Comparison of ENCODE assay signal across 10 cellular contexts in the genomic region with DNA sequence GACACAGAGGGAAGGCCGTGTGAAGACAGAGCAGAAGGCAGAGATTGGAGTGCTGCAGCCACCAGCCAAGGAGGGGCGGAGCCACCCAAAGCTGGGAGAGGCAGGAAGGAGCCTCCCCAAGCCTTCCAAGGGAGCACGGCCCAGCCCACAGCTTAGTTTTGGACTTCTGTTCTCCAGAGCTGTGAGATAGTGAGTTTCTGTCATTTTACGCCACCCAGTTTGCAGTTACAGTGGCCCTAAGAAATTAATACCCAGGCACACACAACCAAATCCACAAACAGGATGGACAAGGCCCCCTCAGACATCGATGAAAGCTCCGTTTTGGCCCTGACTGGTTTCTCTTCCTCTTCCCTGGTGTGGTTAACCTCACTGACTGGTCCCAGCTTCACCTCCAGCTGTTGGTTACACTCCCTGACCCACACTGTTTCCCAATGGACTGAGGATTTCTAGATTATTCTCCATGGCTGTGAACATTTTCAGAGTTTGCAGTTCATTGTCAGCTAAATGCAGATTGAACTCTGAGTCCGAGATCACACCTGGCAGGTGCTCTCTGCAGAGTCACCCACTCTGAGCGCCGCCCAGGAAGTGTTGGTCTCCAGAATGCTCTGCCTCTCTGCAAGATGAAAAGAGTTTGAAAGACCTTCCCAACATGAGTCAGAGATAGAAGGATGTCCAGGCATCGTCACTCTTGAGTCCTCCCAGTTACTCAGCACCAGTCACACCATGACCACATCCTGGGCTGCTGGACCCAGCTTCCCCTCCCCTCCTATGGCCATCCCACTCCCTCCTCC.
DNase-seq lines count a peak whose midpoint lies in the region; ATAC-seq lines count a peak whose summit lies in the region.
"Had no signal": no experiment of that assay in that cellular context is flagged by ENCODE, and none has a peak within 500 bp of the region (broad histone marks: within the 10 kb centered on the region; RNA-seq: fewer than 3 reads in every experiment).

No MANE protein-coding gene starts in this region.

- in situ Hi-C loops in HAP-1 (cut with MboI; ENCODE audit: low sequenced_read_pairs) = no loop called here

- H3K9me3 Mint-ChIP-seq in stimulated activated naive CD8-positive, alpha-beta T cell treated with anti-CD3 and anti-CD28 coated beads, Interleukin-15, amount 100 ng/mL, for 72 hours = no peaks in the 10 kb centered on the region
- H3K9me3 Mint-ChIP-seq in activated CD8-positive, alpha-beta memory T cell treated with anti-CD3 and anti-CD28 coated beads, Interleukin-2, amount 10 ng/mL, durations not matched to agents 7 days and 5 days (ENCODE audit: low read depth) = no peaks in the 10 kb centered on the region
- H3K9me3 Mint-ChIP-seq: T-cell had no signal

- no peaks in the 10 kb centered on the region for H3K36me3 Mint-ChIP-seq in activated CD8-positive, alpha-beta memory T cell treated with anti-CD3 and anti-CD28 coated beads, Interleukin-2, amount 10 ng/mL, durations not matched to agents 7 days and 5 days
- H3K36me3 Mint-ChIP-seq: T-cell had no signal

- H3K4me3 ChIP-seq in HAP-1 = no peak overlapping the region

- no peaks in the 10 kb centered on the region for H3K9me3 ChIP-seq in HAP-1

- H3K36me3 ChIP-seq in HAP-1 (replicated peaks) = no peaks in the 10 kb centered on the region

- H3K4me1 Mint-ChIP-seq in stimulated activated naive CD8-positive, alpha-beta T cell treated with anti-CD3 and anti-CD28 coated beads, Interleukin-15, amount 100 ng/mL, for 72 hours = peaks cover 12% of the 10 kb centered on the region
- H3K4me1 Mint-ChIP-seq in activated CD8-positive, alpha-beta memory T cell treated with anti-CD3 and anti-CD28 coated beads, Interleukin-2, amount 10 ng/mL, durations not matched to agents 7 days and 5 days = peaks cover 12% of the 10 kb centered on the region

- peaks cover 6% of the 10 kb centered on the region; the same call in 1 of the 2 replicates for H3K27me3 ChIP-seq in HAP-1 (ENCODE audit: low read depth)

- intact Hi-C loops in left ventricle myocardium superior (cut with micrococcal nuclease) = no loop called here

- ATAC-seq in stimulated activated naive CD8-positive, alpha-beta T cell treated with anti-CD3 and anti-CD28 coated beads, Interleukin-15, amount 100 ng/mL, for 72 hours = peak; percentile 33
- ATAC-seq in stimulated activated naive CD8-positive, alpha-beta T cell treated with anti-CD3 and anti-CD28 coated beads, Interleukin-15, Interleukin-2, amounts not matched to agents 100 U/mL and 50 U/mL, for 24 hours = no peak
- ATAC-seq in activated CD8-positive, alpha-beta memory T cell treated with anti-CD3 and anti-CD28 coated beads, Interleukin-2, amount 10 ng/mL, durations not matched to agents 7 days and 5 days = no peak
- ATAC-seq in left ventricle myocardium superior (peak; percentile 88), HG02763 (IDR thresholded peaks at IDR 0.05; ENCODE audit: unreplicated experiment) (no peak)

- no peaks in the 10 kb centered on the region for H3K4me1 ChIP-seq in HAP-1

- H3K27ac Mint-ChIP-seq in stimulated activated naive CD8-positive, alpha-beta T cell treated with anti-CD3 and anti-CD28 coated beads, Interleukin-15, amount 100 ng/mL, for 72 hours = peak overlapping the region; percentile 22 to 87
- no peak overlapping the region for H3K27ac Mint-ChIP-seq in activated CD8-positive, alpha-beta memory T cell treated with anti-CD3 and anti-CD28 coated beads, Interleukin-2, amount 10 ng/mL, durations not matched to agents 7 days and 5 days

- H3K27me3 Mint-ChIP-seq in stimulated activated naive CD8-positive, alpha-beta T cell treated with anti-CD3 and anti-CD28 coated beads, Interleukin-15, amount 100 ng/mL, for 72 hours = peaks cover 29% of the 10 kb centered on the region
- H3K27me3 Mint-ChIP-seq in activated CD8-positive, alpha-beta memory T cell treated with anti-CD3 and anti-CD28 coated beads, Interleukin-2, amount 10 ng/mL, durations not matched to agents 7 days and 5 days = peaks cover 10% of the 10 kb centered on the region

- H3K4me3 Mint-ChIP-seq in stimulated activated naive CD8-positive, alpha-beta T cell treated with anti-CD3 and anti-CD28 coated beads, Interleukin-15, amount 100 ng/mL, for 72 hours = no peak overlapping the region
- H3K4me3 Mint-ChIP-seq in activated CD8-positive, alpha-beta memory T cell treated with anti-CD3 and anti-CD28 coated beads, Interleukin-2, amount 10 ng/mL, durations not matched to agents 7 days and 5 days = no peak overlapping the region
- H3K4me3 Mint-ChIP-seq: T-cell had no signal

- DNase-seq in stimulated activated naive CD8-positive, alpha-beta T cell treated with anti-CD3 and anti-CD28 coated beads, Interleukin-15, amount 100 ng/mL, for 72 hours = no peak
- DNase-seq in stimulated activated naive CD8-positive, alpha-beta T cell treated with anti-CD3 and anti-CD28 coated beads, Interleukin-15, Interleukin-2, amounts not matched to agents 100 U/mL and 50 U/mL, for 24 hours = no peak
- peak; percentile 33 for DNase-seq in activated CD8-positive, alpha-beta memory T cell treated with anti-CD3 and anti-CD28 coated beads, Interleukin-2, amount 10 ng/mL, durations not matched to agents 7 days and 5 days
- DNase-seq in left ventricle myocardium superior (peak; percentile 79), NCI-H2196 (lab: John Stamatoyannopoulos, UW; ENCODE audit: unreplicated experiment) (no peak), HAP-1 (ENCODE audit: low spot score in 2 of 2) (no peak), DMS153 (lab: John Stamatoyannopoulos, UW) (no peak)
- DNase-seq: retina had no signal

- CTCF ChIA-PET in activated CD8-positive, alpha-beta memory T cell treated with anti-CD3 and anti-CD28 coated beads, Interleukin-2, amount 10 ng/mL, durations not matched to agents 7 days and 5 days (lab: Charles Lee) = interaction anchor here (1.5 kb wide), 1 partner anchor 9 kb away, joined by 4 read pairs; no protein-coding TSS in a partner anchor

Comparison
In these comparisons a context has a peak if more than half of its experiments do, and no peak if none do; other contexts are left out.
1. ATAC-seq: peak in stimulated activated naive CD8-positive, alpha-beta T cell treated with anti-CD3 and anti-CD28 coated beads, Interleukin-15, amount 100 ng/mL, for 72 hours (single experiment) and left ventricle myocardium superior (single experiment); none in stimulated activated naive CD8-positive, alpha-beta T cell treated with anti-CD3 and anti-CD28 coated beads, Interleukin-15, Interleukin-2, amounts not matched to agents 100 U/mL and 50 U/mL, for 24 hours (single experiment), activated CD8-positive, alpha-beta memory T cell treated with anti-CD3 and anti-CD28 coated beads, Interleukin-2, amount 10 ng/mL, durations not matched to agents 7 days and 5 days (single experiment) and HG02763 (single experiment).
2. DNase-seq: peak in activated CD8-positive, alpha-beta memory T cell treated with anti-CD3 and anti-CD28 coated beads, Interleukin-2, amount 10 ng/mL, durations not matched to agents 7 days and 5 days (single experiment) and left ventricle myocardium superior (single experiment); none in stimulated activated naive CD8-positive, alpha-beta T cell treated with anti-CD3 and anti-CD28 coated beads, Interleukin-15, amount 100 ng/mL, for 72 hours (0 of 2), stimulated activated naive CD8-positive, alpha-beta T cell treated with anti-CD3 and anti-CD28 coated beads, Interleukin-15, Interleukin-2, amounts not matched to agents 100 U/mL and 50 U/mL, for 24 hours (single experiment), NCI-H2196 (single experiment), HAP-1 (0 of 2) and DMS153 (single experiment).